8 cellular contexts compared by ENCODE assay signal in the genomic region with DNA sequence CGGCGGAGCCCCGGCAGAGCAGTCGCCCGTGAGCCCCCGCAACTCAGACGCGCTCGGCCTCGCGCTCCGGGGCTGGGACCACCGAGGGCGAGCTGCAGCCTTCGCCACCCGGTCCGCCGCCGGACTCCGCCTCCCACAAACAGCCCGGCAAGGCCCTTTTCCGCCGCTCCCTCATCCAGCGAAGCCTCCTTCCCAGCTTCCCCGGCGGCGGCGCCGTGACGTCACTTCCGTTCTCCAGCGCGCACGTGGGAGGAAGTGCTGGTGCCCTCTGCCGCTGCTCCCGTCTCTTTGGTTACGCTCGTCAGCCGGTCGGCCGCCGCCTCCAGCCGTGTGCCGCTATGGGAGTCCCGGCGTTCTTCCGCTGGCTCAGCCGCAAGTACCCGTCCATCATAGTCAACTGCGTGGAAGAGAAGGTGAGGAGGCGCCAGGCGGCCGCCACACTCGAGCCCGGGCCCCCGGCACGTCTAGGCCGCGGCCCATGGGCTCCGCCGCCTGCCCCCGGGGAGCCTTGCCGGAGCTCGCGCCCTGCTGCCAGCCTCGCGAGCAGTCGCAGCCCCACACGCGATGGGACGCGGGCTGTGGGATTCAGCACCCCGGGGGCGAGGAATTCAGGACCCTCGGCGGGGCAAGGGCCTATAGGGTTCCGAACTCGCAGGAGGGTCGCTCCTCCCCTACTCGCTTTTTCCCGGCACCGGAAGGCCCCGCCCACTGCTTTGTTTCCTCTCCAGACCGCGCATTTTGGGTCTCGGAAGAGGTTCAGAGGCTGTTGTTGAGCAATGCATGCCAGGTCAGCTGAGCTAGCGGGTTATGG. TPM values are rescaled to one million over a fixed set of nuclear protein-coding genes. Genes with fewer than 3 reads are reported as not detected.
DNase-seq lines count a peak whose midpoint lies in the region; ATAC-seq and TF ChIP-seq lines count a peak whose summit lies in the region.

XRN2 (plus strand) TSS at position 271 of the 811 bp plus-strand sequence; CDS start at position 339, 68 bp downstream.

- H3K36me3 ChIP-seq in left ventricle myocardium inferior (peaks cover 3% of the 10 kb centered on the region), prostate gland (no peaks in the 10 kb centered on the region), urinary bladder (ENCODE audit: insufficient read depth) (peaks cover under 1% of the 10 kb centered on the region)

- TF ChIP-seq POLR2A in prostate gland (IDR thresholded peaks at IDR 0.05) = peak; percentile 73

- no peaks in the 10 kb centered on the region for H3K27me3 ChIP-seq in left ventricle myocardium inferior (ENCODE audit: low read depth)
- no peaks in the 10 kb centered on the region for H3K27me3 ChIP-seq in prostate gland (replicated peaks; ENCODE audit: insufficient read depth)

- intact Hi-C loops in T-helper 1 cell treated with Interleukin-12 subunit alpha and Interleukin-12 subunit beta and Interleukin-4 antibody, amounts not matched to agents 30 ng/mL and 1 ng/mL, for 36 hours (cut with micrococcal nuclease) = loop anchor here (1.0 to 5.0 kb wide), 12 partner anchors 44 to 1286 kb away; partner anchors contain the start of genes CFAP61, CRNKL1, KIZ and NAA20
- intact Hi-C loops in left ventricle myocardium inferior (cut with micrococcal nuclease) = no loop called here
- intact Hi-C loops in prostate gland (cut with DNase I) = no loop called here

- H3K4me3 ChIP-seq in left ventricle myocardium inferior (peak within 1 kb of the TSS; percentile 91), prostate gland (peak within 1 kb of the TSS; percentile 84 to 99), urinary bladder (ENCODE audit: low read depth, low read length) (peak within 1 kb of the TSS; percentile 79)

- H3K9me3 ChIP-seq in left ventricle myocardium inferior (replicated peaks) = no peaks in the 10 kb centered on the region
- no peaks in the 10 kb centered on the region for H3K9me3 ChIP-seq in prostate gland

- H3K27ac ChIP-seq in left ventricle myocardium inferior (replicated peaks) = peak within 1 kb of the TSS; percentile 97
- peak within 1 kb of the TSS; percentile 89 to 93 for H3K27ac ChIP-seq in prostate gland
- H3K27ac ChIP-seq in urinary bladder (ENCODE audit: low read depth) = peak within 1 kb of the TSS; percentile 91

- H3K4me1 ChIP-seq in left ventricle myocardium inferior (peaks cover 31% of the 10 kb centered on the region), prostate gland (replicated peaks) (no peaks in the 10 kb centered on the region), urinary bladder (ENCODE audit: insufficient read depth) (peaks cover 2% of the 10 kb centered on the region)

- in situ Hi-C loops in GM13977 (cut with MboI; ENCODE audit: low pct_unique_long_range_greater_than_20kb, low sequenced_read_pairs, unreplicated experiment) = no loop called here

- peak; percentile 26 for TF ChIP-seq CTCF in GM13977 (IDR thresholded peaks at IDR 0.05; ENCODE audit: extremely low read depth, insufficient read depth, missing control alignments)
- no peak for TF ChIP-seq CTCF in left ventricle myocardium inferior (IDR thresholded peaks at IDR 0.05; ENCODE audit: borderline replicate concordance)
- peak in 1 of 4 experiments; percentile 29 for TF ChIP-seq CTCF in prostate gland (IDR thresholded peaks at IDR 0.05)

- WGBS in prostate gland = under 1% methylated on average over 74 of the region's 87 CpGs
- WGBS in urinary bladder = under 1% methylated on average over 87 of the region's 87 CpGs

- peak; percentile 90 for ATAC-seq in HG02884 (IDR thresholded peaks at IDR 0.05; ENCODE audit: unreplicated experiment)

- DNase-seq in GM13977 (ENCODE audit: low spot score) = peak; percentile 94
- peak; percentile 92 for DNase-seq in NCI-H146 treated with DMSO at 0.1 percent for 48 hours (lab: John Stamatoyannopoulos, UW; ENCODE audit: unreplicated experiment)
- DNase-seq in amniotic stem cell (lab: John Stamatoyannopoulos, UW) = peak; percentile 94
- DNase-seq in left ventricle myocardium inferior = peak; percentile 96
- DNase-seq in prostate gland (ENCODE audit: low spot score) = peak; percentile 94

RNA-seq across cellular contexts. Expression of gene XRN2, which starts in this region (rescaled TPM):
- 77.0 and 77.4 TPM in 2 replicates for total RNA-seq in T-helper 1 cell treated with Interleukin-12 subunit alpha and Interleukin-12 subunit beta and Interleukin-4 antibody, amounts not matched to agents 30 ng/mL and 1 ng/mL, for 36 hours
- total RNA-seq in left ventricle myocardium inferior (33.7 TPM), prostate gland (10 to 100 TPM; 49.4 to 51.3 TPM), urinary bladder (70.2 TPM)
- polyA plus RNA-seq in urinary bladder = 44.2 TPM

Comparison
In these comparisons a context has a peak if more than half of its experiments do, and no peak if none do; other contexts are left out.
1. Peak in every context shown above with its lines: DNase-seq, ATAC-seq, H3K4me3 ChIP-seq and H3K27ac ChIP-seq.